ENCODE assay signal across 17 cellular contexts in genomic region chr6:109579361-109579760, GRCh38.
DNase-seq lines count a peak whose midpoint lies in the region; ATAC-seq and TF ChIP-seq lines count a peak whose summit lies in the region.
"Had no signal": no experiment of that assay in that cellular context is flagged by ENCODE, and none has a peak within 500 bp of the region (broad histone marks: within the 10 kb centered on the region; RNA-seq: fewer than 3 reads in every experiment).

No MANE protein-coding gene starts in this region.

- BruUV-seq in MCF 10A (replicated peaks; lab: Mats Ljungman, UMichigan), result no TSS peak

- H3K9me3 Mint-ChIP-seq in MCF 10A (ENCODE audit: unreplicated experiment) (peaks cover 19% of the 10 kb centered on the region), T-cell (peaks cover 0 to 10% (median 0%) of the 10 kb centered on the region in 3 donors)
- H3K9me3 Mint-ChIP-seq in stimulated activated naive B cell treated with anti-CD40 and anti-IgM and Interleukin-4, amounts not matched to agents 10 μg/mL and 1 μg/mL and 100 μg/mL, for 72 hours, result peaks cover 5 to 6% of the 10 kb centered on the region in 2 donors

- H3K27ac ChIP-seq in breast epithelium, result no peak overlapping the region
- H3K27ac ChIP-seq: 22Rv1, colonic mucosa had no signal

- H3K27me3 ChIP-seq in breast epithelium, result no peaks in the 10 kb centered on the region
- H3K27me3 ChIP-seq: colonic mucosa had no signal

- TF ChIP-seq CTCF in MCF 10A (IDR thresholded peaks at IDR 0.05; ENCODE audit: unreplicated experiment) (no peak), breast epithelium (IDR thresholded peaks at IDR 0.05) (no peak)

- ATAC-seq in HG02852 (IDR thresholded peaks at IDR 0.05; ENCODE audit: unreplicated experiment) (peak; percentile 85), T-cell (replicated peaks in 1 of 4) (no peak)
- peak; percentile 46 to 63 for ATAC-seq in stimulated activated naive B cell treated with anti-CD40 and anti-IgM and Interleukin-4, amounts not matched to agents 10 μg/mL and 1 μg/mL and 100 μg/mL, for 72 hours (replicated peaks)
- ATAC-seq: activated CD8-positive, alpha-beta T cell treated with anti-CD3 and anti-CD28 coated beads, Interleukin-2, amount 10 ng/mL, durations not matched to agents 7 days and 5 days; left cardiac atrium had no signal

- H3K36me3 ChIP-seq in breast epithelium, result no peaks in the 10 kb centered on the region
- H3K36me3 ChIP-seq: colonic mucosa had no signal

- H3K4me3 ChIP-seq in breast epithelium, result no peak overlapping the region
- H3K4me3 ChIP-seq: colonic mucosa had no signal

- no peak overlapping the region for H3K4me3 Mint-ChIP-seq in MCF 10A (ENCODE audit: unreplicated experiment)
- no peak overlapping the region for H3K4me3 Mint-ChIP-seq in stimulated activated naive B cell treated with anti-CD40 and anti-IgM and Interleukin-4, amounts not matched to agents 10 μg/mL and 1 μg/mL and 100 μg/mL, for 72 hours
- H3K4me3 Mint-ChIP-seq in T-cell, result no peak overlapping the region
- H3K4me3 Mint-ChIP-seq: activated CD8-positive, alpha-beta T cell treated with anti-CD3 and anti-CD28 coated beads, Interleukin-2, amount 10 ng/mL, durations not matched to agents 7 days and 5 days; activated naive CD8-positive, alpha-beta T cell; neural crest cell had no signal

- intact Hi-C loops in MCF 10A (cut with micrococcal nuclease) (no loop called here), breast epithelium (cut with DNase I; ENCODE audit: low total_unique reads) (no loop called here)

- TF ChIP-seq POLR2A in breast epithelium (IDR thresholded peaks at IDR 0.05), result no peak

- no peaks in the 10 kb centered on the region for H3K9me3 ChIP-seq in breast epithelium
- H3K9me3 ChIP-seq: colonic mucosa had no signal

- CTCF ChIA-PET in MCF 10A (lab: Yijun Ruan, JAX) (no interaction called here), T-cell (lab: Charles Lee) (no interaction called here)

- POLR2A ChIA-PET in MCF 10A (lab: Yijun Ruan, JAX) (no interaction called here), T-cell (lab: Charles Lee) (no interaction called here)

- H3K4me1 Mint-ChIP-seq in MCF 10A (ENCODE audit: insufficient read depth, unreplicated experiment) (peaks cover 7% of the 10 kb centered on the region), T-cell (no peaks in the 10 kb centered on the region)
- H3K4me1 Mint-ChIP-seq in stimulated activated naive B cell treated with anti-CD40 and anti-IgM and Interleukin-4, amounts not matched to agents 10 μg/mL and 1 μg/mL and 100 μg/mL, for 72 hours, result no peaks in the 10 kb centered on the region

- H3K36me3 Mint-ChIP-seq in MCF 10A (ENCODE audit: insufficient read depth, unreplicated experiment) (no peaks in the 10 kb centered on the region), T-cell (peaks cover 33% of the 10 kb centered on the region)
- H3K36me3 Mint-ChIP-seq in stimulated activated naive B cell treated with anti-CD40 and anti-IgM and Interleukin-4, amounts not matched to agents 10 μg/mL and 1 μg/mL and 100 μg/mL, for 72 hours, result peaks cover 10 to 21% of the 10 kb centered on the region in 2 donors

- DNase-seq in MCF 10A (ENCODE audit: unreplicated experiment) (peak; percentile 8), breast epithelium (ENCODE audit: low spot score in 2 of 2) (no peak), MV-4-11 (lab: John Stamatoyannopoulos, UW) (peak; percentile 61), NCI-H524 (lab: John Stamatoyannopoulos, UW) (no peak), T-cell (no peak)
- no peak for DNase-seq in stimulated activated naive B cell treated with anti-CD40 and anti-IgM and Interleukin-4, amounts not matched to agents 10 μg/mL and 1 μg/mL and 100 μg/mL, for 72 hours
- no peak for DNase-seq in activated CD4-positive, alpha-beta T cell treated with anti-CD3 and anti-CD28 coated beads for 1 hour
- DNase-seq: activated CD8-positive, alpha-beta T cell treated with anti-CD3 and anti-CD28 coated beads, Interleukin-2, amount 10 ng/mL, durations not matched to agents 7 days and 5 days; colonic mucosa; DMS153; left cardiac atrium; NCI-H748 treated with DMSO at 0.1 percent for 48 hours; stimulated activated CD8-positive, alpha-beta memory T cell treated with anti-CD3 and anti-CD28 coated beads, Interleukin-4, amount 100 ng/mL, for 48 hours had no signal

- no peaks in the 10 kb centered on the region for H3K4me1 ChIP-seq in breast epithelium
- H3K4me1 ChIP-seq: colonic mucosa had no signal

- H3K27me3 Mint-ChIP-seq in MCF 10A (ENCODE audit: insufficient read depth, unreplicated experiment) (peaks cover 14% of the 10 kb centered on the region), T-cell (no peaks in the 10 kb centered on the region)
- no peaks in the 10 kb centered on the region for H3K27me3 Mint-ChIP-seq in stimulated activated naive B cell treated with anti-CD40 and anti-IgM and Interleukin-4, amounts not matched to agents 10 μg/mL and 1 μg/mL and 100 μg/mL, for 72 hours
- H3K27me3 Mint-ChIP-seq: activated naive CD8-positive, alpha-beta T cell had no signal

- H3K27ac Mint-ChIP-seq in MCF 10A (ENCODE audit: low read depth, unreplicated experiment) (no peak overlapping the region), T-cell (no peak overlapping the region)
- H3K27ac Mint-ChIP-seq in stimulated activated naive B cell treated with anti-CD40 and anti-IgM and Interleukin-4, amounts not matched to agents 10 μg/mL and 1 μg/mL and 100 μg/mL, for 72 hours, result no peak overlapping the region
- H3K27ac Mint-ChIP-seq: activated CD8-positive, alpha-beta T cell treated with anti-CD3 and anti-CD28 coated beads, Interleukin-2, amount 10 ng/mL, durations not matched to agents 7 days and 5 days; activated naive CD8-positive, alpha-beta T cell had no signal

Comparison
In these comparisons a context has a peak if more than half of its experiments do, and no peak if none do; other contexts are left out.
1. DNase-seq: peak in MCF 10A (single experiment) and MV-4-11 (single experiment); none in breast epithelium (0 of 2), stimulated activated naive B cell treated with anti-CD40 and anti-IgM and Interleukin-4, amounts not matched to agents 10 μg/mL and 1 μg/mL and 100 μg/mL, for 72 hours (single experiment), activated CD4-positive, alpha-beta T cell treated with anti-CD3 and anti-CD28 coated beads for 1 hour (single experiment), NCI-H524 (0 of 2) and T-cell (0 of 34).
2. ATAC-seq: peak in HG02852 (single experiment) and stimulated activated naive B cell treated with anti-CD40 and anti-IgM and Interleukin-4, amounts not matched to agents 10 μg/mL and 1 μg/mL and 100 μg/mL, for 72 hours (2 of 2); none in T-cell (0 of 4).